Comparison of ENCODE assay signal across 26 cellular contexts in genomic region chr2:45484965-45485364, GRCh38.
"Had no signal": no experiment of that assay in that cellular context is flagged by ENCODE, and none has a peak within 500 bp of the region (broad histone marks: within the 10 kb centered on the region; RNA-seq: fewer than 3 reads in every experiment).

No MANE protein-coding gene starts in this region.

- H3K27ac ChIP-seq: neural progenitor cell, ovary, parathyroid adenoma, psoas muscle, right lobe of liver, sigmoid colon, stomach, thoracic aorta, thyroid gland, tibial nerve, upper lobe of left lung, vagina had no signal

- H3K4me3 ChIP-seq: neural progenitor cell, ovary, psoas muscle, right lobe of liver, sigmoid colon, stomach, thoracic aorta, thyroid gland, tibial nerve, upper lobe of left lung, vagina had no signal

- H3K27me3 ChIP-seq: neural progenitor cell, ovary, right lobe of liver, sigmoid colon, stomach, thyroid gland, tibial nerve, upper lobe of left lung, vagina had no signal

- H3K9me3 ChIP-seq: ovary, right lobe of liver, sigmoid colon, stomach, thoracic aorta, thyroid gland, tibial nerve, upper lobe of left lung, vagina had no signal

- H2AFZ ChIP-seq: neural progenitor cell, parathyroid adenoma had no signal

- H3K4me1 ChIP-seq: neural progenitor cell, parathyroid adenoma, psoas muscle, right lobe of liver, sigmoid colon, stomach, thyroid gland, tibial nerve, vagina had no signal

- H3K79me2 ChIP-seq: parathyroid adenoma had no signal

- H3K9ac ChIP-seq: neural progenitor cell, parathyroid adenoma had no signal

- DNase-seq: natural killer cell; occipital lobe; ovary; posterior cingulate gyrus; psoas muscle; right cardiac atrium; right lobe of liver; sigmoid colon; small intestine; stimulated activated CD4-positive, alpha-beta T cell treated with anti-CD3 and anti-CD28 coated beads, Interleukin-15, amount 100 ng/mL, for 24 hours; stimulated activated CD4-positive, alpha-beta T cell treated with anti-CD3 and anti-CD28 coated beads, Interleukin-2, amount 100 ng/mL, for 24 hours; stimulated activated CD4-positive, alpha-beta T cell treated with anti-CD3 and anti-CD28 coated beads, Interleukin-2, amount 100 ng/mL, for 48 hours; stimulated activated CD4-positive, alpha-beta T cell treated with anti-CD3 and anti-CD28 coated beads, Interleukin-4, amount 100 ng/mL, for 24 hours; stimulated activated naive B cell treated with anti-CD40 and anti-IgM and Interleukin-4, amounts not matched to agents 10 μg/mL and 1 μg/mL and 100 μg/mL, for 72 hours; stimulated activated naive CD4-positive, alpha-beta T cell treated with Interleukin-2 at 50 U/mL for 16 hours; stomach; thyroid gland; trophoblast cell; upper lobe of left lung had no signal

- H3K36me3 ChIP-seq: neural progenitor cell, ovary, right lobe of liver, thoracic aorta, thyroid gland, upper lobe of left lung, vagina had no signal

- H3K4me2 ChIP-seq: neural progenitor cell had no signal

- ATAC-seq: natural killer cell; psoas muscle; right cardiac atrium; right lobe of liver; stimulated activated effector memory CD8-positive, alpha-beta T cell treated with anti-CD3 and anti-CD28 coated beads, Interleukin-12 subunit alpha, Interleukin-12 subunit beta, amount 100 ng/mL, for 72 hours; stimulated activated naive B cell treated with anti-CD40 and anti-IgM and Interleukin-4, amounts not matched to agents 10 μg/mL and 1 μg/mL and 100 μg/mL, for 72 hours had no signal

- FAIRE-seq: small intestine, urothelium cell line had no signal
